In the genomic region with DNA sequence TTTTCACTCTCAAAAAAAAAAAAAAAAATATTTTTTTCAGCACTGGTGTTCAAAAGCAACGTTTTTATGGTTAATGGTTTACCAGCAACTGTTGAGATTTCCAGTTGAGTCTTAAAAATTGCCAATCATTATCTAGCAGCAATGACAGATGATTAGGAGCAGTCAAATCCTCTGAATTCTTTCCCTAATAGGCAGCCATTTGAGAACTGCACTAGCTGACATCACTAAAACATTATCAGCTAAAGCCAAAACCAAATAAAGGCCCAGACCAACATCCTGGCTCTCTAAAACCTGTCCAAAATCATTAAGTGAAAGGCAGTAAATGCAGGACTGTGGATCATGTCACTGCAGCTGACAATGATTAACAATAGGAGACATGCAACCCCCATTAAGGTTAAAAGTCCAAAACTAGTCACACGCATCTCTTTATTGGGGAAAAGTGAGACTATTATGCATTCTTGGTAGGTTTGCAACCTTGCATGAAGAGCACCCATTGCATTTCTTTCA, we compare ENCODE assay signal across 18 cellular contexts. TPM values are rescaled to one million over a fixed set of nuclear protein-coding genes. Genes with fewer than 3 reads are reported as not detected.
DNase-seq lines count a peak whose midpoint lies in the region; ATAC-seq, FAIRE-seq and TF ChIP-seq lines count a peak whose summit lies in the region.
"Had no signal": no experiment of that assay in that cellular context is flagged by ENCODE, and none has a peak within 500 bp of the region (broad histone marks: within the 10 kb centered on the region; RNA-seq: fewer than 3 reads in every experiment).

No MANE protein-coding gene starts in this region.

- H4K20me1 ChIP-seq in GM12878 (ENCODE audit: control insufficient read depth, insufficient read depth) (peaks cover 11% of the 10 kb centered on the region; the same call in 1 of the 2 replicates), HepG2 (ENCODE audit: insufficient read depth, low read length) (peaks cover 84% of the 10 kb centered on the region)

- H3K27me3 Mint-ChIP-seq in activated T-cell treated with anti-CD3 and anti-CD28 coated beads, Interleukin-2, amount 50 U/mL, for 72 hours (ENCODE audit: low read depth), result no peaks in the 10 kb centered on the region
- no peaks in the 10 kb centered on the region for H3K27me3 Mint-ChIP-seq in activated CD4-positive, alpha-beta memory T cell treated with anti-CD3 and anti-CD28 coated beads, Interleukin-2, amount 10 ng/mL, durations not matched to agents 7 days and 5 days

- BruUV-seq in GM12878 (replicated peaks; lab: Mats Ljungman, UMichigan) (no TSS peak), HepG2 (replicated peaks; lab: Mats Ljungman, UMichigan) (no TSS peak)

- FAIRE-seq in GM12878 (lab: Jason Lieb, UNC) (no peak), HepG2 (lab: Jason Lieb, UNC) (peak; percentile 71)

- H3K4me1 Mint-ChIP-seq in activated T-cell treated with anti-CD3 and anti-CD28 coated beads, Interleukin-2, amount 50 U/mL, for 72 hours (ENCODE audit: low read depth), result peaks cover 51% of the 10 kb centered on the region
- peaks cover 53% of the 10 kb centered on the region for H3K4me1 Mint-ChIP-seq in stimulated activated effector memory CD8-positive, alpha-beta T cell treated with anti-CD3 and anti-CD28 coated beads, Interleukin-12 subunit alpha, Interleukin-12 subunit beta, amount 100 ng/mL, for 72 hours
- H3K4me1 Mint-ChIP-seq in activated CD4-positive, alpha-beta memory T cell treated with anti-CD3 and anti-CD28 coated beads, Interleukin-2, amount 10 ng/mL, durations not matched to agents 7 days and 5 days, result peaks cover 49% of the 10 kb centered on the region

- no peak overlapping the region for H2AFZ ChIP-seq in GM12878 (ENCODE audit: control insufficient read depth, low read depth, low read length)
- no peak overlapping the region for H2AFZ ChIP-seq in HepG2 (ENCODE audit: low read length)

- no peak overlapping the region for H3K27ac ChIP-seq in GM12878 (ENCODE audit: control insufficient read depth, insufficient read depth)
- peak overlapping the region; percentile 53 for H3K27ac ChIP-seq in HepG2 (ENCODE audit: extremely low read length, insufficient read depth, low read length)
- H3K27ac ChIP-seq: BLaER1 treated with 17β-estradiol and CSF1 and Interleukin-3, amounts not matched to agents 10 nM and 100 nM; gastrocnemius medialis had no signal

- H3K9me3 ChIP-seq in GM12878 (replicated peaks; ENCODE audit: control insufficient read depth, insufficient read depth, low read length), result no peaks in the 10 kb centered on the region
- H3K9me3 ChIP-seq in HepG2 (ENCODE audit: low read length), result no peaks in the 10 kb centered on the region
- H3K9me3 ChIP-seq: BLaER1 treated with 17β-estradiol and CSF1 and Interleukin-3, amounts not matched to agents 10 nM and 100 nM; esophagus muscularis mucosa; gastrocnemius medialis had no signal

- no peak overlapping the region for H3K4me2 ChIP-seq in GM12878 (ENCODE audit: control insufficient read depth, insufficient read depth)
- H3K4me2 ChIP-seq in HepG2 (ENCODE audit: low read depth, low read length), result peak overlapping the region; percentile 39

- RAD21 ChIA-PET in GM12878 (lab: Charles Lee; ENCODE audit: unreplicated experiment), result no interaction called here

- no peaks in the 10 kb centered on the region for H3K9me3 Mint-ChIP-seq in activated T-cell treated with anti-CD3 and anti-CD28 coated beads, Interleukin-2, amount 50 U/mL, for 72 hours
- H3K9me3 Mint-ChIP-seq in stimulated activated effector memory CD8-positive, alpha-beta T cell treated with anti-CD3 and anti-CD28 coated beads, Interleukin-12 subunit alpha, Interleukin-12 subunit beta, amount 100 ng/mL, for 72 hours, result no peaks in the 10 kb centered on the region
- no peaks in the 10 kb centered on the region for H3K9me3 Mint-ChIP-seq in activated CD4-positive, alpha-beta memory T cell treated with anti-CD3 and anti-CD28 coated beads, Interleukin-2, amount 10 ng/mL, durations not matched to agents 7 days and 5 days

- TF ChIP-seq CTCF in GM12878 (IDR thresholded peaks at IDR 0.05 in 2 of 3, conservative IDR thresholded peaks at IDR 0.05 in 1 of 3; ENCODE audit: control insufficient read depth in 2 of 3, extremely low read depth in 1 of 3, insufficient read depth in 1 of 3, low read depth in 3 of 3, low read length in 3 of 3) (no peak), HepG2 (CRISPR knock-in tag; IDR thresholded peaks at IDR 0.05) (no peak)

- H3K9ac ChIP-seq in GM12878 (ENCODE audit: control insufficient read depth, insufficient read depth, low read length), result no peak overlapping the region
- no peak overlapping the region; the same call in 1 of the 2 replicates for H3K9ac ChIP-seq in HepG2 (ENCODE audit: insufficient read depth, low read depth, low read length)
- H3K9ac ChIP-seq: BLaER1 treated with 17β-estradiol and CSF1 and Interleukin-3, amounts not matched to agents 10 nM and 100 nM had no signal

- H3K4me1 ChIP-seq in GM12878 (ENCODE audit: control insufficient read depth, insufficient read depth, low read length) (peaks cover 3% of the 10 kb centered on the region; the same call in 1 of the 2 replicates), HepG2 (ENCODE audit: insufficient read depth, low read length) (peaks cover 59% of the 10 kb centered on the region)

- peak overlapping the region; percentile 86 for H3K27ac Mint-ChIP-seq in activated T-cell treated with anti-CD3 and anti-CD28 coated beads, Interleukin-2, amount 50 U/mL, for 72 hours
- peak overlapping the region; percentile 29 for H3K27ac Mint-ChIP-seq in stimulated activated effector memory CD8-positive, alpha-beta T cell treated with anti-CD3 and anti-CD28 coated beads, Interleukin-12 subunit alpha, Interleukin-12 subunit beta, amount 100 ng/mL, for 72 hours
- no peak overlapping the region for H3K27ac Mint-ChIP-seq in activated CD4-positive, alpha-beta memory T cell treated with anti-CD3 and anti-CD28 coated beads, Interleukin-2, amount 10 ng/mL, durations not matched to agents 7 days and 5 days

- DNase-seq in activated T-cell treated with anti-CD3 and anti-CD28 coated beads, Interleukin-2, amount 50 U/mL, for 72 hours, result no peak
- DNase-seq in activated T-cell treated with anti-CD3 and anti-CD28 coated beads for 4 hours, result no peak
- no peak for DNase-seq in GM12878 (ENCODE audit: low read depth, low spot score)
- peak; percentile 85 for DNase-seq in HepG2 (ENCODE audit: low spot score)
- no peak for DNase-seq in stimulated activated effector memory CD8-positive, alpha-beta T cell treated with anti-CD3 and anti-CD28 coated beads, Interleukin-12 subunit alpha, Interleukin-12 subunit beta, amount 100 ng/mL, for 72 hours (ENCODE audit: low spot score in 2 of 2)
- no peak for DNase-seq in activated CD4-positive, alpha-beta memory T cell treated with anti-CD3 and anti-CD28 coated beads, Interleukin-2, amount 10 ng/mL, durations not matched to agents 7 days and 5 days
- DNase-seq in stimulated activated CD4-positive, alpha-beta T cell treated with anti-CD3 and anti-CD28 coated beads, Interleukin-1b, Interleukin-23, amount 100 ng/mL, for 48 hours, result no peak
- DNase-seq: activated CD4-positive, alpha-beta T cell treated with anti-CD3 and anti-CD28 coated beads for 4 hours; amygdala; central memory CD4-positive, alpha-beta T cell; gastrocnemius medialis; kidney glomerular epithelial cell; MM.1S; NCI-H1436 treated with DMSO at 0.1 percent for 48 hours; Right ventricle myocardium superior had no signal

- POLR2A ChIA-PET in GM12878 (lab: Charles Lee), result interaction anchor here (0.6 to 1.0 kb wide), 2 partner anchors 10 to 100 kb away, joined by 3 to 4 read pairs; no protein-coding TSS in a partner anchor
- POLR2A ChIA-PET in HepG2 (lab: Yijun Ruan, JAX), result interaction anchor here (0.9 to 2.0 kb wide), 3 partner anchors 9 to 14 kb away, joined by 3 to 8 read pairs (median 4); a partner anchor contains a TSS
- POLR2A ChIA-PET in activated CD4-positive, alpha-beta memory T cell treated with anti-CD3 and anti-CD28 coated beads, Interleukin-2, amount 10 ng/mL, durations not matched to agents 7 days and 5 days (lab: Charles Lee), result interaction anchor here (0.9 to 3.1 kb wide), 3 partner anchors 12 to 37 kb away, joined by 4 to 20 read pairs (median 8); a partner anchor contains a TSS

- peaks cover 34% of the 10 kb centered on the region for H3K79me2 ChIP-seq in GM12878 (ENCODE audit: control insufficient read depth, insufficient read depth, low read length)
- H3K79me2 ChIP-seq in HepG2 (ENCODE audit: insufficient read depth, low read length), result peaks cover 37% of the 10 kb centered on the region

- intact Hi-C loops in GM12878 (cut with micrococcal nuclease; ENCODE audit: unreplicated experiment), result no loop called here
- intact Hi-C loops in HepG2 (cut with micrococcal nuclease; ENCODE audit: unreplicated experiment), result no loop called here

- in situ Hi-C loops in GM12878 (cut with MboI) (no loop called here), HepG2 (cut with HindIII; ENCODE audit: extremely low pct_ligation_motif_present, low pct_unique_long_range_greater_than_20kb) (no loop called here)

- SMC1A ChIA-PET in GM12878 (lab: Charles Lee; ENCODE audit: uncharacterized antibody, unreplicated experiment), result interaction anchor here (1.4 kb wide), 1 partner anchor 11 kb away, joined by 3 read pairs; no protein-coding TSS in a partner anchor

- ATAC-seq in activated T-cell treated with anti-CD3 and anti-CD28 coated beads, Interleukin-2, amount 50 U/mL, for 72 hours (replicated peaks in 1 of 2), result no peak
- no peak for ATAC-seq in GM12878
- peak; percentile 65 for ATAC-seq in HepG2
- ATAC-seq in stimulated activated effector memory CD8-positive, alpha-beta T cell treated with anti-CD3 and anti-CD28 coated beads, Interleukin-12 subunit alpha, Interleukin-12 subunit beta, amount 100 ng/mL, for 72 hours, result no peak
- ATAC-seq in HG03108 (IDR thresholded peaks at IDR 0.05; ENCODE audit: unreplicated experiment), result no peak
- ATAC-seq: gastrocnemius medialis had no signal

- H3K36me3 ChIP-seq in GM12878 (ENCODE audit: control insufficient read depth in 2 of 2, insufficient read depth in 2 of 2, low read length in 1 of 2) (peaks cover 13 to 63% of the 10 kb centered on the region in 2 experiments), HepG2 (replicated peaks in 1 of 2; ENCODE audit: control insufficient read depth in 1 of 2, insufficient read depth in 2 of 2, low read length in 2 of 2) (peaks cover 18 to 55% of the 10 kb centered on the region in 2 experiments)

- TF ChIP-seq POLR2A in GM12878 (IDR thresholded peaks at IDR 0.05; ENCODE audit: low read depth, low read length) (0 out of 2 replicates have a peak, but pooled peaks have one; percentile 41), HepG2 (IDR thresholded peaks at IDR 0.05; ENCODE audit: insufficient read depth in 1 of 2, low read depth in 2 of 2, low read length in 2 of 2) (peak; percentile 40 to 58; a peak in 3 of 4 replicates)

- TF ChIP-seq RAD21 in GM12878 (IDR thresholded peaks at IDR 0.05; ENCODE audit: insufficient read depth, low read depth, low read length), result no peak
- no peak for TF ChIP-seq RAD21 in HepG2 (CRISPR knock-in tag; IDR thresholded peaks at IDR 0.05)

- H3K4me3 ChIP-seq in GM12878 (no peak overlapping the region), HepG2 (replicated peaks in 1 of 3; ENCODE audit: insufficient read depth in 1 of 3, low read depth in 2 of 3, low read length in 3 of 3) (peak overlapping the region in 1 of 3 experiments; percentile 36; a peak in 2 of 6 replicates)
- H3K4me3 ChIP-seq: BLaER1 treated with 17β-estradiol and CSF1 and Interleukin-3, amounts not matched to agents 10 nM and 100 nM; esophagus muscularis mucosa; gastrocnemius medialis had no signal

- no peak overlapping the region for H3K4me3 Mint-ChIP-seq in activated T-cell treated with anti-CD3 and anti-CD28 coated beads, Interleukin-2, amount 50 U/mL, for 72 hours
- H3K4me3 Mint-ChIP-seq in stimulated activated effector memory CD8-positive, alpha-beta T cell treated with anti-CD3 and anti-CD28 coated beads, Interleukin-12 subunit alpha, Interleukin-12 subunit beta, amount 100 ng/mL, for 72 hours, result no peak overlapping the region
- H3K4me3 Mint-ChIP-seq in activated CD4-positive, alpha-beta memory T cell treated with anti-CD3 and anti-CD28 coated beads, Interleukin-2, amount 10 ng/mL, durations not matched to agents 7 days and 5 days, result no peak overlapping the region

- no peak for TF ChIP-seq EP300 in GM12878 (IDR thresholded peaks at IDR 0.05; ENCODE audit: borderline replicate concordance in 1 of 2, control insufficient read depth in 1 of 2, low read depth in 2 of 2, low read length in 2 of 2)
- TF ChIP-seq EP300 in HepG2 (IDR thresholded peaks at IDR 0.05; ENCODE audit: low read depth in 2 of 2, low read length in 2 of 2), result peak in 1 of 2 experiments; percentile 41; a peak in 1 of 4 replicates
- TF ChIP-seq EP300 in HepG2 (CRISPR knock-in tag; IDR thresholded peaks at IDR 0.05; ENCODE audit: borderline replicate concordance), result no peak

- no peaks in the 10 kb centered on the region for H3K27me3 ChIP-seq in GM12878 (replicated peaks in 1 of 2; ENCODE audit: control insufficient read depth in 2 of 2, insufficient read depth in 2 of 2, low read length in 1 of 2)
- H3K27me3 ChIP-seq in HepG2 (ENCODE audit: control insufficient read depth in 1 of 2, insufficient read depth in 2 of 2, low read length in 2 of 2), result no peaks in the 10 kb centered on the region
- H3K27me3 ChIP-seq: BLaER1 treated with 17β-estradiol and CSF1 and Interleukin-3, amounts not matched to agents 10 nM and 100 nM; esophagus muscularis mucosa; gastrocnemius medialis had no signal

- CTCF ChIA-PET in GM12878 (lab: Yijun Ruan, JAX), result interaction anchor here (0.6 kb wide), 1 partner anchor 272 kb away, joined by 3 read pairs; no protein-coding TSS in a partner anchor
- CTCF ChIA-PET in HepG2 (lab: Yijun Ruan, JAX; ENCODE audit: low intra/inter-chr PET ratio, low total read pairs), result no interaction called here
- CTCF ChIA-PET in activated CD4-positive, alpha-beta memory T cell treated with anti-CD3 and anti-CD28 coated beads, Interleukin-2, amount 10 ng/mL, durations not matched to agents 7 days and 5 days (lab: Charles Lee), result interaction anchor here (0.6 kb wide), 1 partner anchor 59 kb away, joined by 4 read pairs; no protein-coding TSS in a partner anchor

- 47% methylated on average over 2 of the region's 2 CpGs for WGBS in GM12878 (ENCODE audit: insufficient coverage, insufficient replicate concordance, low lambda C conversion rate, missing lambda C conversion rate)
- 3% methylated on average over 2 of the region's 2 CpGs for WGBS in HepG2 (ENCODE audit: low lambda C conversion rate)

- H3K36me3 Mint-ChIP-seq in activated T-cell treated with anti-CD3 and anti-CD28 coated beads, Interleukin-2, amount 50 U/mL, for 72 hours (ENCODE audit: insufficient read depth in 2 of 2), result peaks cover 18 to 70% of the 10 kb centered on the region in 2 donors
- peaks cover 100% of the 10 kb centered on the region for H3K36me3 Mint-ChIP-seq in stimulated activated effector memory CD8-positive, alpha-beta T cell treated with anti-CD3 and anti-CD28 coated beads, Interleukin-12 subunit alpha, Interleukin-12 subunit beta, amount 100 ng/mL, for 72 hours
- H3K36me3 Mint-ChIP-seq in activated CD4-positive, alpha-beta memory T cell treated with anti-CD3 and anti-CD28 coated beads, Interleukin-2, amount 10 ng/mL, durations not matched to agents 7 days and 5 days (ENCODE audit: low read depth), result peaks cover 96% of the 10 kb centered on the region

RNA-seq across cellular contexts. Expression of a gene that starts 14.0 kb away (rescaled TPM):
- 100 to 1,000 TPM; 288 to 297 TPM for total RNA-seq in activated T-cell treated with anti-CD3 and anti-CD28 coated beads, Interleukin-2, amount 50 U/mL, for 72 hours
- 575 and 577 TPM in 2 replicates for total RNA-seq in GM12878 (2013; cell fraction: nucleolus; rRNA removed)
- total RNA-seq in GM12878 (2014; rRNA removed) (201 and 223 TPM in 2 replicates), GM12878 (2014; rRNA removed; fragmentation: Illumina TruSeq; extraction: Trizol) (384 and 393 TPM in 2 replicates), GM12878 (2021) (305 and 325 TPM in 2 replicates), HepG2 (2016; rRNA removed; fragmentation: Illumina TruSeq; extraction: Trizol) (260 and 292 TPM in 2 replicates)
- polyA plus RNA-seq in GM12878 (2011; ENCODE audit: low read depth), result 203 TPM
- polyA plus RNA-seq in GM12878 (2011; rRNA removed) (177 and 237 TPM in 2 replicates), GM12878 (2014; fragmentation: Illumina TruSeq; extraction: Trizol) (559 and 719 TPM in 2 replicates), GM12878 (2014; fragmentation: Nextera tagmentation; extraction: Ambion mirVana) (100 to 1,000 TPM in 1 of 2 experiments, 10 to 100 TPM in 1; 78.5 to 117 TPM), GM12878 (2014; rRNA removed) (257 and 273 TPM in 2 replicates), GM12878 (2016; fragmentation: Nextera tagmentation; extraction: Ambion mirVana) (100 to 1,000 TPM; 171 to 198 TPM), HepG2 (2011; rRNA removed) (76.7 and 101 TPM in 2 replicates)
- polyA plus RNA-seq in GM12878 (2011; cell fraction: cytosol; rRNA removed), result 59.6 and 65.2 TPM in 2 replicates
- polyA plus RNA-seq in GM12878 (2011; cell fraction: nucleus; rRNA removed), result 308 and 445 TPM in 2 replicates
- 220 and 322 TPM in 2 replicates for polyA plus RNA-seq in GM12878 (2012)
- polyA minus RNA-seq in GM12878 (2011; rRNA and poly(A)+ RNA removed), result 92.8 and 133 TPM in 2 replicates
- 56.9 and 61.2 TPM in 2 replicates for polyA minus RNA-seq in GM12878 (2011; cell fraction: cytosol; rRNA and poly(A)+ RNA removed)
- polyA minus RNA-seq in GM12878 (2011; cell fraction: nucleus; rRNA and poly(A)+ RNA removed), result 129 and 229 TPM in 2 replicates
- 54.6 and 65.9 TPM in 2 replicates for total RNA-seq in HepG2 (2016; cell fraction: cytosol; rRNA removed; fragmentation: Illumina TruSeq; extraction: Trizol; ENCODE audit: low read depth)
- 237 and 292 TPM in 2 replicates for total RNA-seq in HepG2 (2016; cell fraction: insoluble cytoplasmic fraction; rRNA removed; fragmentation: Illumina TruSeq; extraction: Trizol)
- 101 and 132 TPM in 2 replicates for total RNA-seq in HepG2 (2016; cell fraction: membrane; rRNA removed; fragmentation: Illumina TruSeq; extraction: Trizol)
- 411 and 473 TPM in 2 replicates for total RNA-seq in HepG2 (2016; cell fraction: nucleus; rRNA removed; fragmentation: Illumina TruSeq; extraction: Trizol)
- polyA plus RNA-seq in HepG2 (2011; cell fraction: cytosol; rRNA removed), result 18.6 and 20.5 TPM in 2 replicates
- 225 and 256 TPM in 2 replicates for polyA plus RNA-seq in HepG2 (2011; cell fraction: nucleus; rRNA removed)
- polyA plus RNA-seq in HepG2 (2012), result 145 and 183 TPM in 2 replicates
- polyA plus RNA-seq in HepG2 (2016; cell fraction: cytosol; fragmentation: Illumina TruSeq; extraction: Trizol; ENCODE audit: low read depth), result 27.6 and 28.9 TPM in 2 replicates
- polyA plus RNA-seq in HepG2 (2016; cell fraction: insoluble cytoplasmic fraction; fragmentation: Illumina TruSeq; extraction: Trizol; ENCODE audit: low read depth), result 284 and 302 TPM in 2 replicates
- polyA plus RNA-seq in HepG2 (2016; cell fraction: membrane; fragmentation: Illumina TruSeq; extraction: Trizol; ENCODE audit: low read depth), result 44.6 and 59.5 TPM in 2 replicates
- polyA plus RNA-seq in HepG2 (2016; cell fraction: nucleus; fragmentation: Illumina TruSeq; extraction: Trizol; ENCODE audit: insufficient read depth, low read depth), result 714 and 721 TPM in 2 replicates
- 40.6 and 55.3 TPM in 2 replicates for polyA minus RNA-seq in HepG2 (2011; rRNA and poly(A)+ RNA removed; ENCODE audit: low replicate concordance)
- polyA minus RNA-seq in HepG2 (2011; cell fraction: cytosol; rRNA and poly(A)+ RNA removed), result 27.8 and 30.1 TPM in 2 replicates
- polyA minus RNA-seq in HepG2 (2011; cell fraction: nucleus; rRNA and poly(A)+ RNA removed), result 397 and 453 TPM in 2 replicates
- 100 to 1,000 TPM; 319 to 328 TPM for total RNA-seq in activated CD4-positive, alpha-beta memory T cell treated with anti-CD3 and anti-CD28 coated beads, Interleukin-2, amount 10 ng/mL, durations not matched to agents 7 days and 5 days
